8 cellular contexts compared by ENCODE assay signal in the genomic region with DNA sequence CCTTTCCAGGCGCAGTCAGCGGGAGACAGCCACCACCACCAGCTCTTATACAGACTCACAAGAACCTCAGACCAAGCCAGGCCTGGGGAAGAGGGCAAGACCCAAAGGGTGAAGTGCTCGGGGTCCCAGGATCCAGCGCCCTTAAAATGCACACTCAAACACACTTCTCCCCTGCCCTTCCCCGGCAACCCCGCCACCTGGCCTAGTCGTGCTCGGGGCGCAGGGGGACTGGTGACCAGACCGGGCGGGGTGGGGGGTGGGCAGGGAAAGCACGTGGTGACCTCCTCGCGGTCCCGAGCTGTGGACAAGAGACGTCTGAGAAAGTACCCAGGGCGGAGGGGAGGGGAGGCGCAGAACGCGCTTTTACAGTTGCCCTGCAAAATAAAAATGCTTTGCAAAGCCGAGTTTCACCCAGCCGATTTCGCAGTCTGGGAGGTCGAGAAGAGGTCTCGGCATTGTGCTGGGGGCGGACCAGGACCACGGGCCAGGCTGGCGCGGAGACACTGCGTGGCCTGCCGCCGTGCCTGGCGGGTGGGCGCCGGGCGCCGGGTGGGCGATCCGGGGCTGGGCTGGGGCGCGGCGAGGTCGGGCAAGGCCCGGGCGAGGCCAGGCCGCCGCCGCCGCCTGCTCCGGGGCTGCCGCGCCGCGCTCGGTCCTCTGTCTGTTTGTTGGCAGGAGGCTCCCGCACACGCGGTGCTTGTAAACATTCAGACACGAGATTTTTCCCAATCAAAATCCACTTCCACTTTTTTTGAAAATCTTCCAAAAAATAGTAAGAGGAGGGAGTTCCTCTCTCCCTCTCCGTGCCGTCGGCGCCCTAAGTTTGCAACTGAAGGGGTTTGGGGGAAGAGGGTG. TPM values are rescaled to one million over a fixed set of nuclear protein-coding genes. Genes with fewer than 3 reads are reported as not detected.
DNase-seq lines count a peak whose midpoint lies in the region; TF ChIP-seq lines count a peak whose summit lies in the region.

No MANE protein-coding gene starts in this region.

- DNase-seq in activated naive CD4-positive, alpha-beta T cell treated with Interleukin-2 at 50 U/mL for 16 hours: peak; percentile 5
- DNase-seq in activated naive CD4-positive, alpha-beta T cell (lab: John Stamatoyannopoulos, UW): no peak
- no peak for DNase-seq in coronary artery (ENCODE audit: low spot score)
- DNase-seq in mesothelial cell of epicardium (ENCODE audit: low spot score in 2 of 2, unreplicated experiment in 2 of 2): peak in 1 of 2 experiments; percentile 59
- DNase-seq in glomerular visceral epithelial cell (ENCODE audit: extremely low spot score): no peak
- no peak for DNase-seq in uterus
- no peak for DNase-seq in effector CD8-positive, alpha-beta T cell (lab: John Stamatoyannopoulos, UW)

- peaks cover 99% of the 10 kb centered on the region for H3K79me2 ChIP-seq in OCI-LY3 (ENCODE audit: low read length)

- intact Hi-C loops in uterus (cut with DNase I; ENCODE audit: low total_unique reads): no loop called here

- no peaks in the 10 kb centered on the region for H3K27me3 Mint-ChIP-seq in mesothelial cell of epicardium (ENCODE audit: low read depth)

- H3K27ac ChIP-seq in OCI-LY3 (ENCODE audit: low read length) (peak overlapping the region; percentile 94), coronary artery (no peak overlapping the region), uterus (no peak overlapping the region)

- H3K4me2 ChIP-seq in OCI-LY3 (ENCODE audit: low read length): peak overlapping the region; percentile 78

- H3K4me1 Mint-ChIP-seq in mesothelial cell of epicardium: peaks cover 38% of the 10 kb centered on the region

- no peak for TF ChIP-seq POLR2A in uterus (IDR thresholded peaks at IDR 0.05)

- H3K4me1 ChIP-seq in OCI-LY3 (ENCODE audit: low read length): peaks cover 22% of the 10 kb centered on the region
- H3K4me1 ChIP-seq in uterus: peaks cover 0 to 29% of the 10 kb centered on the region in 2 donors

- peak overlapping the region; percentile 94 for H3K9ac ChIP-seq in OCI-LY3 (ENCODE audit: low read length)

- no peaks in the 10 kb centered on the region for H3K36me3 Mint-ChIP-seq in mesothelial cell of epicardium

- no peaks in the 10 kb centered on the region for H3K9me3 ChIP-seq in OCI-LY3 (ENCODE audit: insufficient read depth, low read length)
- no peaks in the 10 kb centered on the region for H3K9me3 ChIP-seq in uterus

- peak overlapping the region; percentile 98 for H3K27ac Mint-ChIP-seq in mesothelial cell of epicardium

- no peak overlapping the region for H2AFZ ChIP-seq in OCI-LY3 (ENCODE audit: low read depth, low read length)

- peak overlapping the region; percentile 99 for H3K4me3 Mint-ChIP-seq in mesothelial cell of epicardium

- H4K20me1 ChIP-seq in OCI-LY3 (ENCODE audit: insufficient read depth, low read length): peaks cover 28% of the 10 kb centered on the region

- no peaks in the 10 kb centered on the region for H3K9me3 Mint-ChIP-seq in mesothelial cell of epicardium

- peak overlapping the region; percentile 91 for H3K4me3 ChIP-seq in OCI-LY3 (ENCODE audit: low read length)
- peak overlapping the region; percentile 77 for H3K4me3 ChIP-seq in coronary artery
- peak overlapping the region in 1 of 2 donors; percentile 50 for H3K4me3 ChIP-seq in uterus

- no peak for TF ChIP-seq CTCF in OCI-LY3 (IDR thresholded peaks at IDR 0.05; ENCODE audit: low read depth, low read length)
- no peak for TF ChIP-seq CTCF in coronary artery (IDR thresholded peaks at IDR 0.05)
- no peak for TF ChIP-seq CTCF in mesothelial cell of epicardium (IDR thresholded peaks at IDR 0.05; ENCODE audit: unreplicated experiment)
- no peak for TF ChIP-seq CTCF in uterus (IDR thresholded peaks at IDR 0.05)

- peaks cover 38% of the 10 kb centered on the region for H3K36me3 ChIP-seq in OCI-LY3 (replicated peaks; ENCODE audit: low read depth, low read length)
- H3K36me3 ChIP-seq in uterus: no peaks in the 10 kb centered on the region

- no peaks in the 10 kb centered on the region for H3K27me3 ChIP-seq in OCI-LY3 (ENCODE audit: low read depth, low read length)
- H3K27me3 ChIP-seq in uterus: peaks cover 7 to 53% of the 10 kb centered on the region in 2 donors

RNA-seq across cellular contexts. Expression of a gene that starts 2.0 kb away (rescaled TPM):
- 139 to 142 TPM (median 141 TPM) in 3 replicates for total RNA-seq in mesothelial cell of epicardium
- total RNA-seq in uterus: 1 to 10 TPM; 1.5 to 8.8 (median 3.2) TPM

Comparison
In these comparisons a context has a peak if more than half of its experiments do, and no peak if none do; other contexts are left out.
1. RNA of a gene that starts 2.0 kb away (total RNA-seq): 139 to 142 TPM in mesothelial cell of epicardium; 1.5 to 8.8 TPM in uterus; every median in the first group is over 10 times any median in the second.